8 cellular contexts compared by ENCODE assay signal in the genomic region with DNA sequence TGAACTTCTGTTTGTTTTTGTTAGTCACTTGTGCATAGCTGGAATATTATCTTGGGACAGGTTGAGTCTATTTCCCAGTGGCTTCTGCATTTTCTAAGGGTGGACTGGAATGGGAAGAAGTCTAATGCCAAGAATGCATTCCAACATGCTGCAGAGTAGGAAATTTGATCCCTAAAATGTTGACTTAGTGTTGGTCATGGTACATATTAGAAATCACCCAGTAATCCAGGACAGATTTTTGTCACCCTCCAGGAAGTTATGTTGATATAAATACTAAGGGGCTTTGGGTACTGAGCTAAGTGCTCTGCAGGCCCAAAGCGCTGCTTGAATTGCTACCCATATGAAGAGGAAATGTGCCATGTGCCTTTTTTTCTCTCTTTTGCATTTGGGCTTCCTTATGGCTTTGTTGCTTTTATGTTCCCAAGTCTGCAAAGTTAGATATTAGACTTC. TPM values are rescaled to one million over a fixed set of nuclear protein-coding genes. Genes with fewer than 3 reads are reported as not detected.
A peak's percentile ranks its signal among the peaks of the same experiment; 100 is the strongest.
DNase-seq lines count a peak whose midpoint lies in the region; ATAC-seq and TF ChIP-seq lines count a peak whose summit lies in the region.

No MANE protein-coding gene starts in this region.

- peak; percentile 53 for DNase-seq in NCI-H510A treated with DMSO at 0.1 percent for 48 hours (lab: John Stamatoyannopoulos, UW)
- DNase-seq in NCI-H510A (lab: John Stamatoyannopoulos, UW) = no peak
- no peak for DNase-seq in SK-N-MC (ENCODE audit: low read depth, low spot score)
- no peak for DNase-seq in glutamatergic neuron
- no peak for DNase-seq in HEK293T (ENCODE audit: extremely low spot score)
- DNase-seq in anterior cingulate cortex (lab: John Stamatoyannopoulos, UW) = no peak
- no peak for DNase-seq in NCI-H2227 (lab: John Stamatoyannopoulos, UW; ENCODE audit: unreplicated experiment)

- no peak for ATAC-seq in stimulated activated memory B cell treated with anti-CD40 and anti-IgM and Interleukin-4, amounts not matched to agents 10 μg/mL and 1 μg/mL and 100 μg/mL, for 72 hours

- no peaks in the 10 kb centered on the region for H3K27me3 Mint-ChIP-seq in glutamatergic neuron (ENCODE audit: unreplicated experiment)
- H3K27me3 Mint-ChIP-seq in stimulated activated memory B cell treated with anti-CD40 and anti-IgM and Interleukin-4, amounts not matched to agents 10 μg/mL and 1 μg/mL and 100 μg/mL, for 72 hours = no peaks in the 10 kb centered on the region

- H3K36me3 ChIP-seq in SK-N-MC (ENCODE audit: insufficient read depth, low read length) = peaks cover 43% of the 10 kb centered on the region

- no peaks in the 10 kb centered on the region for H3K36me3 Mint-ChIP-seq in glutamatergic neuron (ENCODE audit: unreplicated experiment)
- peaks cover 25% of the 10 kb centered on the region for H3K36me3 Mint-ChIP-seq in stimulated activated memory B cell treated with anti-CD40 and anti-IgM and Interleukin-4, amounts not matched to agents 10 μg/mL and 1 μg/mL and 100 μg/mL, for 72 hours

- H3K27ac ChIP-seq in SK-N-MC = peak overlapping the region; percentile 50

- H3K4me3 ChIP-seq in SK-N-MC = peak overlapping the region; percentile 2; the same call in 1 of the 2 replicates

- peak overlapping the region; percentile 58 for H3K4me3 Mint-ChIP-seq in glutamatergic neuron (ENCODE audit: unreplicated experiment)
- peak overlapping the region; percentile 37 for H3K4me3 Mint-ChIP-seq in stimulated activated memory B cell treated with anti-CD40 and anti-IgM and Interleukin-4, amounts not matched to agents 10 μg/mL and 1 μg/mL and 100 μg/mL, for 72 hours

- H3K4me1 Mint-ChIP-seq in glutamatergic neuron (ENCODE audit: low read depth, unreplicated experiment) = peaks cover 27% of the 10 kb centered on the region
- H3K4me1 Mint-ChIP-seq in stimulated activated memory B cell treated with anti-CD40 and anti-IgM and Interleukin-4, amounts not matched to agents 10 μg/mL and 1 μg/mL and 100 μg/mL, for 72 hours = peaks cover 11% of the 10 kb centered on the region

- CTCF ChIA-PET in HEK293T (lab: Yijun Ruan, JAX) = no interaction called here

- H3K9me3 ChIP-seq in SK-N-MC (ENCODE audit: low read depth, low read length) = no peaks in the 10 kb centered on the region

- no peaks in the 10 kb centered on the region for H3K9me3 Mint-ChIP-seq in glutamatergic neuron (ENCODE audit: unreplicated experiment)
- no peaks in the 10 kb centered on the region for H3K9me3 Mint-ChIP-seq in stimulated activated memory B cell treated with anti-CD40 and anti-IgM and Interleukin-4, amounts not matched to agents 10 μg/mL and 1 μg/mL and 100 μg/mL, for 72 hours

- POLR2A ChIA-PET in HEK293T (lab: Yijun Ruan, JAX) = interaction anchor here (0.7 to 1.2 kb wide), 3 partner anchors 9 to 184 kb away, joined by 3 to 5 read pairs (median 5); partner anchors contain the start of genes ARID1A and GPN2

- peak overlapping the region; percentile 53 for H3K27ac Mint-ChIP-seq in glutamatergic neuron (ENCODE audit: unreplicated experiment)
- H3K27ac Mint-ChIP-seq in stimulated activated memory B cell treated with anti-CD40 and anti-IgM and Interleukin-4, amounts not matched to agents 10 μg/mL and 1 μg/mL and 100 μg/mL, for 72 hours = peak overlapping the region; percentile 74

- no peak overlapping the region for H3K9ac ChIP-seq in SK-N-MC (ENCODE audit: insufficient read length)

- TF ChIP-seq CTCF in glutamatergic neuron (IDR thresholded peaks at IDR 0.05; ENCODE audit: partially characterized antibody, unreplicated experiment) = no peak

TF ChIP-seq in HEK293T, 16 proteins besides CTCF, POLR2A, EP300 and RAD21:
- TF ChIP-seq L3MBTL2 (conservative IDR thresholded peaks at IDR 0.05) (no peak), HDGF (IDR thresholded peaks at IDR 0.05; ENCODE audit: borderline replicate concordance) (no peak), ELF4 (IDR thresholded peaks at IDR 0.05) (no peak), CTBP1 (IDR thresholded peaks at IDR 0.05; ENCODE audit: borderline replicate concordance) (no peak), ARNT (IDR thresholded peaks at IDR 0.05) (no peak), SP1 (IDR thresholded peaks at IDR 0.05) (no peak), ZNF384 (IDR thresholded peaks at IDR 0.05) (no peak), FOXM1 (IDR thresholded peaks at IDR 0.05; ENCODE audit: borderline replicate concordance) (no peak)
- TF ChIP-seq, protein P1, sequence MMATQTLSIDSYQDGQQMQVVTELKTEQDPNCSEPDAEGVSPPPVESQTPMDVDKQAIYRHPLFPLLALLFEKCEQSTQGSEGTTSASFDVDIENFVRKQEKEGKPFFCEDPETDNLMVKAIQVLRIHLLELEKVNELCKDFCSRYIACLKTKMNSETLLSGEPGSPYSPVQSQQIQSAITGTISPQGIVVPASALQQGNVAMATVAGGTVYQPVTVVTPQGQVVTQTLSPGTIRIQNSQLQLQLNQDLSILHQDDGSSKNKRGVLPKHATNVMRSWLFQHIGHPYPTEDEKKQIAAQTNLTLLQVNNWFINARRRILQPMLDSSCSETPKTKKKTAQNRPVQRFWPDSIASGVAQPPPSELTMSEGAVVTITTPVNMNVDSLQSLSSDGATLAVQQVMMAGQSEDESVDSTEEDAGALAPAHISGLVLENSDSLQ (IDR thresholded peaks at IDR 0.05) = no peak

RNA-seq across cellular contexts. Expression of gene ARID1A, which starts 10.0 kb away (rescaled TPM):
- total RNA-seq in glutamatergic neuron (ENCODE audit: unreplicated experiment) = 187 TPM
